In the genomic region with DNA sequence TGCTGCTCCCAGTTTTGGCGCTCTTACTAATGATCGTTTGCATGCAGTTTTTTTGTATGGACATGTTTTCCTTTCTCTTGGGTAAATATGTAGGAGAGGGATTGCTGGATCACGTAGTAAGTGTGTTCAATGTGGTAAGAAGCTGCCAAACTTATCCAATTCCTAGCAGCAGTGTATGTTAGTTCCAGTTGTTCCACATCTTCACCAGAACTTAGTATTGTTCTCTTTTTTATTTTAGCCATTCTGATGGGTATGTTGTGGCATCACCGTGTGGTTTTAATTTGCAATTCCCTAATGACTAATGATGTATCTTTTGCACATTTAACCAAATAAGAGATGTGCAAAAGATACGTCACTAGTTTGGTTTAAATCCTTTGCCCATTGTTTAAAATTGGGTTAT, we compare ENCODE assay signal across 24 cellular contexts.
DNase-seq lines count a peak whose midpoint lies in the region; ATAC-seq and TF ChIP-seq lines count a peak whose summit lies in the region.
"Had no signal": no experiment of that assay in that cellular context is flagged by ENCODE, and none has a peak within 500 bp of the region (broad histone marks: within the 10 kb centered on the region; RNA-seq: fewer than 3 reads in every experiment).

No MANE protein-coding gene starts in this region.

- H3K9me3 Mint-ChIP-seq in chondrocyte (ENCODE audit: low read depth) (peaks cover 11% of the 10 kb centered on the region), type B pancreatic cell (peaks cover 7% of the 10 kb centered on the region)

- H3K27me3 ChIP-seq in PC-3 (ENCODE audit: low read length), result no peaks in the 10 kb centered on the region
- H3K27me3 ChIP-seq: BE2C, BLaER1 had no signal

- H3F3A ChIP-seq in PC-3 (ENCODE audit: low read length, unreplicated experiment), result no peaks in the 10 kb centered on the region

- no peak overlapping the region for H3K4me2 ChIP-seq in PC-3 (ENCODE audit: low read length)
- H3K4me2 ChIP-seq: BLaER1 had no signal

- TF ChIP-seq CTCF in HEK293 (tag by site-specific recombination; IDR thresholded peaks at IDR 0.05) (no peak), PC-3 (conservative IDR thresholded peaks at IDR 0.05; ENCODE audit: low read depth, low read length) (0 out of 2 replicates have a peak, but pooled peaks have one; percentile 9), chondrocyte (IDR thresholded peaks at IDR 0.05) (no peak), mucosa of descending colon (IDR thresholded peaks at IDR 0.05) (no peak), type B pancreatic cell (conservative IDR thresholded peaks at IDR 0.05) (no peak)

- DNase-seq in PC-3 (no peak), chondrocyte (ENCODE audit: low spot score) (no peak), A172 (ENCODE audit: low spot score) (no peak), mucosa of descending colon (no peak), type B pancreatic cell (ENCODE audit: extremely low spot score, unreplicated experiment) (no peak)
- DNase-seq: ACHN; BE2C; C1 segment of cervical spinal cord; CD4-positive, alpha-beta memory T cell; CD4-positive, CD25-positive, alpha-beta regulatory T cell; CD8-positive, alpha-beta memory T cell; COR-L47; DMS 273 treated with DMSO at 0.1 percent for 48 hours; DMS153; DMS53; DMS79; DND-41; EL; GDM1 had no signal

- H3K27me3 Mint-ChIP-seq in chondrocyte (ENCODE audit: low read depth), result no peaks in the 10 kb centered on the region
- no peaks in the 10 kb centered on the region for H3K27me3 Mint-ChIP-seq in type B pancreatic cell
- H3K27me3 Mint-ChIP-seq: CD4-positive, alpha-beta memory T cell had no signal

- H3K4me3 Mint-ChIP-seq in chondrocyte (ENCODE audit: unreplicated experiment), result no peak overlapping the region
- H3K4me3 Mint-ChIP-seq in type B pancreatic cell, result no peak overlapping the region
- H3K4me3 Mint-ChIP-seq: CD14-positive monocyte; CD4-positive, alpha-beta memory T cell; CD4-positive, CD25-positive, alpha-beta regulatory T cell; CD8-positive, alpha-beta memory T cell had no signal

- no peaks in the 10 kb centered on the region for H4K20me1 ChIP-seq in PC-3 (ENCODE audit: low read length)
- H4K20me1 ChIP-seq: BLaER1 had no signal

- no peak overlapping the region for H3K4me3 ChIP-seq in HEK293 (ENCODE audit: low read depth, low read length)
- H3K4me3 ChIP-seq in PC-3 (ENCODE audit: low read length), result no peak overlapping the region
- H3K4me3 ChIP-seq in mucosa of descending colon, result no peak overlapping the region
- H3K4me3 ChIP-seq: BLaER1, GM12878 had no signal

- H3K36me3 Mint-ChIP-seq in chondrocyte (ENCODE audit: low read depth), result peaks cover 12% of the 10 kb centered on the region
- H3K36me3 Mint-ChIP-seq in type B pancreatic cell, result peaks cover 6% of the 10 kb centered on the region

- H3K9me2 ChIP-seq in PC-3 (replicated peaks; ENCODE audit: low read length), result no peaks in the 10 kb centered on the region

- H3K79me2 ChIP-seq in PC-3 (ENCODE audit: low read length), result no peaks in the 10 kb centered on the region

- H3K9me3 ChIP-seq in HEK293 (ENCODE audit: control insufficient read depth, insufficient read depth, low read depth, low read length) (no peaks in the 10 kb centered on the region), PC-3 (ENCODE audit: low read length) (no peaks in the 10 kb centered on the region), mucosa of descending colon (no peaks in the 10 kb centered on the region)
- H3K9me3 ChIP-seq: BE2C had no signal

- no peak for ATAC-seq in PC-3
- ATAC-seq in mucosa of descending colon, result no peak
- ATAC-seq: GM12878 had no signal

- H3K36me3 ChIP-seq in HEK293 (ENCODE audit: control insufficient read depth in 2 of 2, insufficient read depth in 1 of 2, low read length in 2 of 2) (no peaks in the 10 kb centered on the region), PC-3 (ENCODE audit: low read depth, low read length) (no peaks in the 10 kb centered on the region), mucosa of descending colon (ENCODE audit: low read depth) (no peaks in the 10 kb centered on the region)
- H3K36me3 ChIP-seq: BE2C had no signal

- no peak overlapping the region for H2AFZ ChIP-seq in PC-3 (ENCODE audit: low read length)

- POLR2A ChIA-PET in HEK293 (lab: Yijun Ruan, JAX) (no interaction called here), PC-3 (lab: Charles Lee; ENCODE audit: unreplicated experiment) (no interaction called here)

- H3K4me1 Mint-ChIP-seq in chondrocyte (ENCODE audit: low read depth) (peaks cover 75% of the 10 kb centered on the region), type B pancreatic cell (ENCODE audit: unreplicated experiment) (peaks cover 22% of the 10 kb centered on the region)
- H3K4me1 Mint-ChIP-seq: CD14-positive monocyte; CD4-positive, alpha-beta memory T cell; CD4-positive, CD25-positive, alpha-beta regulatory T cell; CD8-positive, alpha-beta memory T cell had no signal

- H3K27ac Mint-ChIP-seq in chondrocyte (ENCODE audit: unreplicated experiment), result peak overlapping the region; percentile 9
- H3K27ac Mint-ChIP-seq in type B pancreatic cell, result no peak overlapping the region
- H3K27ac Mint-ChIP-seq: CD14-positive monocyte; CD4-positive, alpha-beta memory T cell; CD4-positive, CD25-positive, alpha-beta regulatory T cell had no signal

- CTCF ChIA-PET in HEK293 (lab: Yijun Ruan, JAX), result no interaction called here
- CTCF ChIA-PET in PC-3 (lab: Charles Lee), result no interaction called here

- no TSS peak for BruUV-seq in PC-3 (replicated peaks; lab: Mats Ljungman, UMichigan)

- H3K27ac ChIP-seq in HEK293 (ENCODE audit: extremely low read depth, low read depth, low read length) (no peak overlapping the region), PC-3 (ENCODE audit: low read length) (no peak overlapping the region)
- H3K27ac ChIP-seq: 22Rv1, BLaER1 had no signal

- intact Hi-C loops in PC-3 (cut with micrococcal nuclease) (no loop called here), mucosa of descending colon (cut with DNase I, micrococcal nuclease) (no loop called here)

- H3K4me1 ChIP-seq in HEK293 (ENCODE audit: control insufficient read depth, insufficient read depth, low read length), result peaks cover 6% of the 10 kb centered on the region; the same call in 1 of the 2 replicates
- H3K4me1 ChIP-seq in PC-3 (ENCODE audit: insufficient read depth, low read length), result no peaks in the 10 kb centered on the region
- H3K4me1 ChIP-seq in mucosa of descending colon (ENCODE audit: low read depth), result peaks cover 3% of the 10 kb centered on the region
- H3K4me1 ChIP-seq: BE2C, BLaER1 had no signal

- no peak overlapping the region for H3K9ac ChIP-seq in PC-3 (ENCODE audit: low read length)
- H3K9ac ChIP-seq: BLaER1 had no signal

TF ChIP-seq in HEK293, 187 proteins besides CTCF, POLR2A, EP300 and RAD21:
- peak; percentile 99 for TF ChIP-seq ZNF184 (tag by site-specific recombination; IDR thresholded peaks at IDR 0.05)
- no peak for TF ChIP-seq KLF1 (tag by site-specific recombination; IDR thresholded peaks at IDR 0.05)
